ENCODE assay signal across 31 cellular contexts in the genomic region with DNA sequence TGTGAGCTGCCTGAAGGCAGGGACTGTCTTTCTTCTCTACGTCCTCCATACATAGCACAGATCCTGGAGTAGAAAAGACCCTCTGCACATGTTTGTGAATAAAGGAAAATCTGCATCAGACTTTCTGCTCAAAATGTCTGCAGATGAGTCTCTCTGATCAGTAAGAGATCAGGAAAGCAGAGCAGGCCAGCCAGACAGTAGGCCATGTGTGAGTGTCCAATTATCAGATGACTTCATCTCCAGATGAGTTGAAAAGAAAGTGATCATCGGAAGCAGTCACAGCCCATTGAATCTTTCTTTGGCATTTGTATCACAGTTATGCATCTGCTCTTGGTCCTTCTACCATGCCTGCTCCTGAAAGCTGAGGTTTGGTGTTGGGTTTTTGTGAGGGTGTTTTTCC.
"Had no signal": no experiment of that assay in that cellular context is flagged by ENCODE, and none has a peak within 500 bp of the region (broad histone marks: within the 10 kb centered on the region; RNA-seq: fewer than 3 reads in every experiment).

No MANE protein-coding gene starts in this region.

- H3K27ac Mint-ChIP-seq: activated B cell treated with CpG ODN at 0.5 μM for 24 hours; activated CD8-positive, alpha-beta T cell treated with anti-CD3 and anti-CD28 coated beads for 36 hours; activated naive CD8-positive, alpha-beta T cell; activated T-helper 17 cell treated with anti-CD3 and anti-CD28 coated beads, Interleukin-2, amount 50 U/mL, for 72 hours; dendritic cell treated with granulocyte-macrophage colony-stimulating factor and Interleukin-4, amounts not matched to agents 40 ng/mL and 50 ng/mL, for 4 days; endodermal cell had no signal

- H3K36me3 Mint-ChIP-seq: activated naive CD8-positive, alpha-beta T cell had no signal

- H3K4me1 ChIP-seq: foreskin keratinocyte had no signal

- H3K27me3 ChIP-seq: brain microvascular endothelial cell, dorsolateral prefrontal cortex, foreskin keratinocyte, gastrocnemius medialis, heart left ventricle had no signal

- H3K27me3 Mint-ChIP-seq: activated CD8-positive, alpha-beta T cell treated with anti-CD3 and anti-CD28 coated beads for 36 hours had no signal

- H3K36me3 ChIP-seq: brain microvascular endothelial cell, gastrocnemius medialis, heart left ventricle, WERI-Rb-1 had no signal

- DNase-seq: activated B cell treated with CpG ODN at 0.5 μM for 24 hours; activated CD4-positive, alpha-beta T cell treated with anti-CD3 and anti-CD28 coated beads for 48 hours; activated CD4-positive, alpha-beta T cell treated with anti-CD3 and anti-CD28 coated beads, Interleukin-2, amount 50 U/mL, for 1 hour; activated CD4-positive, alpha-beta T cell treated with anti-CD3 and anti-CD28 coated beads, Interleukin-2, amount 50 U/mL, for 48 hours; activated CD8-positive, alpha-beta memory T cell treated with anti-CD3 and anti-CD28 coated beads for 24 hours; activated CD8-positive, alpha-beta T cell treated with anti-CD3 and anti-CD28 coated beads for 36 hours; activated effector memory CD4-positive, alpha-beta T cell treated with Interleukin-2 at 50 U/mL for 16 hours; activated gamma-delta T cell treated with Interleukin-2 at 50 U/mL for 16 hours; activated naive CD4-positive, alpha-beta T cell treated with anti-CD3 and anti-CD28 coated beads, Interleukin-2, amount 50 U/mL, for 16 hours; activated naive CD4-positive, alpha-beta T cell treated with Interleukin-2 at 50 U/mL for 16 hours; activated T-cell treated with anti-CD3 and anti-CD28 coated beads, Interleukin-2, amount 50 U/mL, for 4 hours; amniotic stem cell; anterior cingulate cortex; brain microvascular endothelial cell; dorsolateral prefrontal cortex; effector memory CD4-positive, alpha-beta T cell; endodermal cell; foreskin keratinocyte; gastrocnemius medialis; glutamatergic neuron; heart left ventricle; hypothalamus; T1000; WERI-Rb-1 had no signal

- H3K4me1 Mint-ChIP-seq: activated B cell treated with CpG ODN at 0.5 μM for 24 hours; central memory CD8-positive, alpha-beta T cell; endodermal cell had no signal

- H3K9me3 ChIP-seq: gastrocnemius medialis had no signal

- ATAC-seq: activated CD4-positive, CD25-positive, alpha-beta regulatory T cell treated with anti-CD3 and anti-CD28 coated beads, Interleukin-2, amount 50 U/mL, for 24 hours; activated CD8-positive, alpha-beta T cell treated with anti-CD3 and anti-CD28 coated beads for 36 hours; activated T-cell treated with anti-CD3 and anti-CD28 coated beads, Interleukin-2, amount 50 U/mL, for 4 hours; activated T-helper 17 cell treated with anti-CD3 and anti-CD28 coated beads, Interleukin-2, amount 50 U/mL, for 72 hours; esophagus mucosa; foreskin keratinocyte; gastrocnemius medialis; heart left ventricle had no signal

- H3K4me3 Mint-ChIP-seq: activated B cell treated with CpG ODN at 0.5 μM for 24 hours; activated CD8-positive, alpha-beta T cell treated with anti-CD3 and anti-CD28 coated beads for 36 hours; activated naive CD8-positive, alpha-beta T cell; activated T-cell treated with anti-CD3 and anti-CD28 coated beads, Interleukin-2, amount 50 U/mL, for 4 hours; activated T-helper 17 cell treated with anti-CD3 and anti-CD28 coated beads, Interleukin-2, amount 50 U/mL, for 72 hours; central memory CD8-positive, alpha-beta T cell; dendritic cell treated with granulocyte-macrophage colony-stimulating factor and Interleukin-4, amounts not matched to agents 40 ng/mL and 50 ng/mL, for 4 days; endodermal cell had no signal

- H3K4me3 ChIP-seq: coronary artery, dorsolateral prefrontal cortex, gastrocnemius medialis, heart left ventricle had no signal
